ENCODE assay signal across 21 cellular contexts in genomic region chr3:47692158-47692557, GRCh38.
"Had no signal": no experiment of that assay in that cellular context is flagged by ENCODE, and none has a peak within 500 bp of the region (broad histone marks: within the 10 kb centered on the region; RNA-seq: fewer than 3 reads in every experiment).

No MANE protein-coding gene starts in this region.

- H3K4me1 Mint-ChIP-seq: IgD-negative memory B cell had no signal

- DNase-seq: KBM-7, MV-4-11, NCI-H1048, NCI-H1105, NCI-H1417, NCI-H1436 treated with DMSO at 0.1 percent for 48 hours, NCI-H1694, NCI-H187 treated with DMSO at 0.1 percent for 48 hours, NCI-H2029 treated with DMSO at 0.1 percent for 48 hours, NCI-H2171 treated with DMSO at 0.1 percent for 48 hours, NCI-H345, NCI-H446 treated with DMSO at 0.1 percent for 48 hours, NCI-H524, NCI-H69, NCI-H774, PC-3, SHP77 had no signal

- H3K9me3 Mint-ChIP-seq: IgD-negative memory B cell had no signal

- H3K27me3 Mint-ChIP-seq: IgD-negative memory B cell had no signal

- ATAC-seq: Panc1, PC-3, SK-N-SH treated with all-trans-retinoic acid at 6 μM for 48 hours had no signal

- H3K4me3 Mint-ChIP-seq: IgD-negative memory B cell had no signal

- H3K27ac ChIP-seq: RWPE1 had no signal

- H3K27ac Mint-ChIP-seq: IgD-negative memory B cell had no signal
